In genomic region chr9:7073679-7074078, GRCh38 we compare ENCODE assay signal across 8 cellular contexts.
"Had no signal": no experiment of that assay in that cellular context is flagged by ENCODE, and none has a peak within 500 bp of the region (broad histone marks: within the 10 kb centered on the region; RNA-seq: fewer than 3 reads in every experiment).

No MANE protein-coding gene starts in this region.

- H3K27me3 Mint-ChIP-seq: IgD-negative memory B cell had no signal

- H3K27ac ChIP-seq: HL-60 had no signal

- H3K4me1 Mint-ChIP-seq: IgD-negative memory B cell had no signal

- H3K27ac Mint-ChIP-seq: GM23338, H9, IgD-negative memory B cell had no signal

- ATAC-seq: GM23338, HepG2, K562 had no signal

- H3K4me3 ChIP-seq: GM23338, K562 had no signal

- H3K4me3 Mint-ChIP-seq: GM23338, H9, IgD-negative memory B cell had no signal

- DNase-seq: H9, HCEC 1CT, KG1 had no signal

- H3K9me3 Mint-ChIP-seq: GM23338, H9, IgD-negative memory B cell had no signal
